13 cellular contexts compared by ENCODE assay signal in genomic region chr3:196948442-196949365, GRCh38. TPM values are rescaled to one million over a fixed set of nuclear protein-coding genes. Genes with fewer than 3 reads are reported as not detected.
DNase-seq lines count a peak whose midpoint lies in the region; ATAC-seq, FAIRE-seq and TF ChIP-seq lines count a peak whose summit lies in the region.
"Had no signal": no experiment of that assay in that cellular context is flagged by ENCODE, and none has a peak within 500 bp of the region (broad histone marks: within the 10 kb centered on the region; RNA-seq: fewer than 3 reads in every experiment).

No MANE protein-coding gene starts in this region.

- intact Hi-C loops in aorta (cut with DNase I) = loop anchor here in 1 of 2 donors (10.0 kb wide), 1 partner anchor 194 kb away; no protein-coding TSS in a partner anchor

- H3K4me1 Mint-ChIP-seq in activated CD8-positive, alpha-beta memory T cell treated with anti-CD3 and anti-CD28 coated beads, Interleukin-2, amount 10 ng/mL, durations not matched to agents 7 days and 5 days = peaks cover 13% of the 10 kb centered on the region

- WGBS in aorta, 2 donors = 38 to 39% methylated on average over 24 of the region's 24 CpGs

- DNase-seq in activated CD8-positive, alpha-beta memory T cell treated with anti-CD3 and anti-CD28 coated beads for 24 hours = peak; percentile 47
- no peak for DNase-seq in activated CD8-positive, alpha-beta memory T cell treated with anti-CD3 and anti-CD28 coated beads, Interleukin-2, amount 10 ng/mL, durations not matched to agents 7 days and 5 days
- DNase-seq in NT2/D1 (ENCODE audit: low read depth, low spot score) (no peak), fibroblast of pulmonary artery (ENCODE audit: low read depth) (peak; percentile 15), aorta (no peak), HTR-8/SVneo (ENCODE audit: insufficient read length, low spot score) (no peak), occipital lobe (lab: John Stamatoyannopoulos, UW) (no peak)
- DNase-seq: activated T-cell treated with anti-CD3 and anti-CD28 coated beads, Interleukin-2, amount 50 U/mL, for 72 hours; AML-193; caudate nucleus; KG1; NCI-H774 had no signal

- H3K9me3 ChIP-seq in NT2/D1 (ENCODE audit: insufficient read depth, low read length) = no peaks in the 10 kb centered on the region
- no peaks in the 10 kb centered on the region for H3K9me3 ChIP-seq in aorta (ENCODE audit: control insufficient read depth, low read length)

- no peak for TF ChIP-seq CTCF in fibroblast of pulmonary artery (IDR thresholded peaks at IDR 0.05; ENCODE audit: low read length, missing control alignments)

- H3K4me1 ChIP-seq in NT2/D1 (ENCODE audit: insufficient read depth, insufficient read length) (peaks cover 10% of the 10 kb centered on the region), aorta (ENCODE audit: control insufficient read depth in 1 of 2, insufficient read depth in 2 of 2, low read length in 2 of 2) (no peaks in the 10 kb centered on the region)

- H3K36me3 Mint-ChIP-seq in activated CD8-positive, alpha-beta memory T cell treated with anti-CD3 and anti-CD28 coated beads, Interleukin-2, amount 10 ng/mL, durations not matched to agents 7 days and 5 days = peaks cover 8% of the 10 kb centered on the region

- H3K27me3 Mint-ChIP-seq in activated CD8-positive, alpha-beta memory T cell treated with anti-CD3 and anti-CD28 coated beads, Interleukin-2, amount 10 ng/mL, durations not matched to agents 7 days and 5 days = peaks cover 5% of the 10 kb centered on the region

- H3K27ac ChIP-seq in aorta (ENCODE audit: low read depth in 1 of 2, low read length in 2 of 2) = no peak overlapping the region

- no peak for ATAC-seq in activated CD8-positive, alpha-beta memory T cell treated with anti-CD3 and anti-CD28 coated beads, Interleukin-2, amount 10 ng/mL, durations not matched to agents 7 days and 5 days
- ATAC-seq in aorta (ENCODE audit: low FRiP score) = peak; percentile 42
- ATAC-seq in GM21447 (IDR thresholded peaks at IDR 0.05; ENCODE audit: unreplicated experiment) = no peak

- CTCF ChIA-PET in activated CD8-positive, alpha-beta memory T cell treated with anti-CD3 and anti-CD28 coated beads, Interleukin-2, amount 10 ng/mL, durations not matched to agents 7 days and 5 days (lab: Charles Lee) = no interaction called here

- peaks cover 4% of the 10 kb centered on the region for H3K27me3 ChIP-seq in NT2/D1 (ENCODE audit: insufficient read depth, insufficient read length)
- no peaks in the 10 kb centered on the region for H3K27me3 ChIP-seq in aorta (ENCODE audit: control insufficient read depth in 1 of 2, insufficient read depth in 2 of 2, low read length in 1 of 2)

- H3K9ac ChIP-seq in NT2/D1 (ENCODE audit: insufficient read length, low read depth) = peak overlapping the region; percentile 36

- no peaks in the 10 kb centered on the region for H3K9me3 Mint-ChIP-seq in activated CD8-positive, alpha-beta memory T cell treated with anti-CD3 and anti-CD28 coated beads, Interleukin-2, amount 10 ng/mL, durations not matched to agents 7 days and 5 days (ENCODE audit: low read depth)
- H3K9me3 Mint-ChIP-seq: activated T-cell treated with anti-CD3 and anti-CD28 coated beads, Interleukin-2, amount 50 U/mL, for 72 hours had no signal

- peaks cover 9% of the 10 kb centered on the region for H3K36me3 ChIP-seq in NT2/D1 (ENCODE audit: insufficient read depth, insufficient read length, low read length)
- H3K36me3 ChIP-seq in aorta (ENCODE audit: control insufficient read depth in 1 of 2, insufficient read depth in 2 of 2, low read length in 1 of 2) = peaks cover 0 to 4% of the 10 kb centered on the region in 2 donors

- H3K4me3 ChIP-seq in NT2/D1 (ENCODE audit: insufficient read length, low read depth) (no peak overlapping the region), fibroblast of pulmonary artery (replicated peaks; ENCODE audit: low read depth, low read length) (no peak overlapping the region), aorta (ENCODE audit: low read length in 2 of 2) (no peak overlapping the region)

- H3K27ac Mint-ChIP-seq in activated CD8-positive, alpha-beta memory T cell treated with anti-CD3 and anti-CD28 coated beads, Interleukin-2, amount 10 ng/mL, durations not matched to agents 7 days and 5 days = no peak overlapping the region
- H3K27ac Mint-ChIP-seq: activated T-cell treated with anti-CD3 and anti-CD28 coated beads, Interleukin-2, amount 50 U/mL, for 72 hours had no signal

- no peak overlapping the region for H3K4me3 Mint-ChIP-seq in activated CD8-positive, alpha-beta memory T cell treated with anti-CD3 and anti-CD28 coated beads, Interleukin-2, amount 10 ng/mL, durations not matched to agents 7 days and 5 days
- H3K4me3 Mint-ChIP-seq: activated T-cell treated with anti-CD3 and anti-CD28 coated beads, Interleukin-2, amount 50 U/mL, for 72 hours had no signal

- no peak for FAIRE-seq in HTR-8/SVneo (lab: Jason Lieb, UNC)

RNA-seq across cellular contexts. Expression of gene NCBP2, which starts 6.4 kb away (rescaled TPM):
- 10 to 100 TPM; 52.5 to 68.9 TPM for total RNA-seq in activated CD8-positive, alpha-beta memory T cell treated with anti-CD3 and anti-CD28 coated beads, Interleukin-2, amount 10 ng/mL, durations not matched to agents 7 days and 5 days
- total RNA-seq in aorta = 10 to 100 TPM; 42.0 to 48.1 TPM
- polyA plus RNA-seq in aorta = 10 to 100 TPM; 40.3 to 59.6 TPM
- 80.8 TPM for total RNA-seq in occipital lobe

RNA-seq across cellular contexts. Expression of gene PIGZ, which starts 19.9 kb away (rescaled TPM):
- total RNA-seq in activated CD8-positive, alpha-beta memory T cell treated with anti-CD3 and anti-CD28 coated beads, Interleukin-2, amount 10 ng/mL, durations not matched to agents 7 days and 5 days = 1 to 10 TPM; 1.6 to 2.6 TPM
- 1 to 10 TPM; 2.7 to 5.2 TPM for total RNA-seq in aorta
- 1 to 10 TPM; 2.3 to 9.0 TPM for polyA plus RNA-seq in aorta
- total RNA-seq in occipital lobe = 5.0 TPM

Comparison
In these comparisons a context has a peak if more than half of its experiments do, and no peak if none do; other contexts are left out.
1. DNase-seq: peak in activated CD8-positive, alpha-beta memory T cell treated with anti-CD3 and anti-CD28 coated beads for 24 hours (single experiment) and fibroblast of pulmonary artery (single experiment); none in activated CD8-positive, alpha-beta memory T cell treated with anti-CD3 and anti-CD28 coated beads, Interleukin-2, amount 10 ng/mL, durations not matched to agents 7 days and 5 days (single experiment), NT2/D1 (single experiment), aorta (0 of 2), HTR-8/SVneo (single experiment) and occipital lobe (single experiment).